In genomic region chr1:26719205-26719604, GRCh38 we compare ENCODE assay signal across 16 cellular contexts. TPM values are rescaled to one million over a fixed set of nuclear protein-coding genes. Genes with fewer than 3 reads are reported as not detected.
DNase-seq lines count a peak whose midpoint lies in the region; ATAC-seq and TF ChIP-seq lines count a peak whose summit lies in the region.
"Had no signal": no experiment of that assay in that cellular context is flagged by ENCODE, and none has a peak within 500 bp of the region (broad histone marks: within the 10 kb centered on the region; RNA-seq: fewer than 3 reads in every experiment).

No MANE protein-coding gene starts in this region.

- H3K4me2 ChIP-seq in osteoblast (ENCODE audit: insufficient read depth, low read length) = no peak overlapping the region
- no peak overlapping the region for H3K4me2 ChIP-seq in Karpas-422 (ENCODE audit: low read depth, low read length, poor library complexity, severe bottlenecking)

- H3K27ac Mint-ChIP-seq in CD4-positive, alpha-beta T cell = peak overlapping the region; percentile 61
- peak overlapping the region; percentile 15 for H3K27ac Mint-ChIP-seq in endothelial cell (ENCODE audit: unreplicated experiment)
- H3K27ac Mint-ChIP-seq: activated CD4-positive, alpha-beta memory T cell treated with anti-CD3 and anti-CD28 coated beads for 36 hours had no signal

- no peaks in the 10 kb centered on the region for H3K9me2 ChIP-seq in Karpas-422 (replicated peaks; ENCODE audit: insufficient read depth, low read length)

- no peak for TF ChIP-seq CTCF in CD4-positive, alpha-beta T cell (IDR thresholded peaks at IDR 0.05)
- TF ChIP-seq CTCF in endothelial cell (IDR thresholded peaks at IDR 0.05; ENCODE audit: unreplicated experiment) = no peak
- peak; percentile 8 for TF ChIP-seq CTCF in osteoblast (IDR thresholded peaks at IDR 0.05; ENCODE audit: extremely low read depth, low read depth, low read length)

- no peak for ATAC-seq in CD4-positive, alpha-beta T cell (ENCODE audit: poor library complexity)
- ATAC-seq in GM18868 (IDR thresholded peaks at IDR 0.05; ENCODE audit: unreplicated experiment) = no peak
- ATAC-seq in HG03135 (IDR thresholded peaks at IDR 0.05; ENCODE audit: unreplicated experiment) = no peak
- ATAC-seq: lower lobe of right lung had no signal

- peaks cover 57% of the 10 kb centered on the region for H3K36me3 Mint-ChIP-seq in CD4-positive, alpha-beta T cell (ENCODE audit: low read depth)
- H3K36me3 Mint-ChIP-seq in endothelial cell (ENCODE audit: low read depth, unreplicated experiment) = peaks cover 8% of the 10 kb centered on the region

- no peak overlapping the region for H3K4me3 Mint-ChIP-seq in CD4-positive, alpha-beta T cell
- H3K4me3 Mint-ChIP-seq in endothelial cell (ENCODE audit: unreplicated experiment) = no peak overlapping the region
- H3K4me3 Mint-ChIP-seq: activated CD4-positive, alpha-beta memory T cell treated with anti-CD3 and anti-CD28 coated beads for 36 hours; central memory CD8-positive, alpha-beta T cell had no signal

- no peaks in the 10 kb centered on the region for H3K27me3 ChIP-seq in CD4-positive, alpha-beta T cell (ENCODE audit: control insufficient read depth, insufficient read depth, low read length)
- H3K27me3 ChIP-seq in osteoblast (ENCODE audit: insufficient read depth, low read length) (no peaks in the 10 kb centered on the region), Karpas-422 (ENCODE audit: low read length) (no peaks in the 10 kb centered on the region)
- H3K27me3 ChIP-seq: testis had no signal

- H3K36me3 ChIP-seq in osteoblast (ENCODE audit: insufficient read depth, low read length) (peaks cover 5% of the 10 kb centered on the region), Karpas-422 (ENCODE audit: insufficient read depth, low read length) (peaks cover 11% of the 10 kb centered on the region; the same call in 1 of the 2 replicates)

- H3K4me1 ChIP-seq in osteoblast (ENCODE audit: insufficient read depth, low read length) = peaks cover 32% of the 10 kb centered on the region
- peaks cover 37% of the 10 kb centered on the region for H3K4me1 ChIP-seq in Karpas-422 (ENCODE audit: low read length)

- no peak overlapping the region for H3K9ac ChIP-seq in Karpas-422 (ENCODE audit: low read length)

- H3K4me3 ChIP-seq in osteoblast (ENCODE audit: insufficient read depth, low read length) = no peak overlapping the region
- H3K4me3 ChIP-seq in Karpas-422 (ENCODE audit: low read length) = no peak overlapping the region
- H3K4me3 ChIP-seq: lower lobe of right lung, testis had no signal

- H4K20me1 ChIP-seq in osteoblast (ENCODE audit: insufficient read depth, low read length) = peaks cover 94% of the 10 kb centered on the region
- peaks cover 42% of the 10 kb centered on the region for H4K20me1 ChIP-seq in Karpas-422 (ENCODE audit: insufficient read depth, low read depth, low read length)

- DNase-seq in CD4-positive, alpha-beta T cell = no peak
- peak; percentile 26 for DNase-seq in OCI-M1 (lab: John Stamatoyannopoulos, UW)
- DNase-seq in endothelial cell (ENCODE audit: low spot score) = no peak
- no peak for DNase-seq in osteoblast (ENCODE audit: insufficient read length, low spot score, missing footprints)
- no peak for DNase-seq in glomerular visceral epithelial cell (ENCODE audit: extremely low spot score)
- DNase-seq in Karpas-422 = no peak
- DNase-seq: activated CD4-positive, alpha-beta memory T cell treated with anti-CD3 and anti-CD28 coated beads for 36 hours; activated gamma-delta T cell treated with Interleukin-2 at 50 U/mL for 16 hours; lower lobe of right lung; NCI-H1105; occipital lobe; testis had no signal

- POLR2A ChIA-PET in CD4-positive, alpha-beta T cell (lab: Charles Lee) = no interaction called here

- H3K27me3 Mint-ChIP-seq in CD4-positive, alpha-beta T cell = no peaks in the 10 kb centered on the region
- peaks cover 4% of the 10 kb centered on the region for H3K27me3 Mint-ChIP-seq in endothelial cell (ENCODE audit: unreplicated experiment)
- H3K27me3 Mint-ChIP-seq: activated CD4-positive, alpha-beta memory T cell treated with anti-CD3 and anti-CD28 coated beads for 36 hours; central memory CD8-positive, alpha-beta T cell had no signal

- H2AFZ ChIP-seq in osteoblast (ENCODE audit: low read length) (no peak overlapping the region), Karpas-422 (ENCODE audit: low read length) (no peak overlapping the region)

- no peak overlapping the region for H3K27ac ChIP-seq in CD4-positive, alpha-beta T cell (ENCODE audit: low read depth, low read length)
- H3K27ac ChIP-seq in osteoblast (ENCODE audit: low read depth, low read length) (no peak overlapping the region), Karpas-422 (ENCODE audit: low read length) (no peak overlapping the region)
- H3K27ac ChIP-seq: epithelial cell of prostate, lower lobe of right lung, testis had no signal

- H3K79me2 ChIP-seq in osteoblast (ENCODE audit: insufficient read depth, low read length) (peaks cover 98% of the 10 kb centered on the region), Karpas-422 (ENCODE audit: low read length) (peaks cover 98% of the 10 kb centered on the region)

- peaks cover 89% of the 10 kb centered on the region for H3K4me1 Mint-ChIP-seq in CD4-positive, alpha-beta T cell (ENCODE audit: low read depth)
- H3K4me1 Mint-ChIP-seq in endothelial cell (ENCODE audit: unreplicated experiment) = peaks cover 73% of the 10 kb centered on the region

- intact Hi-C loops in CD4-positive, alpha-beta T cell (cut with DNase I, micrococcal nuclease) = no loop called here

- CTCF ChIA-PET in CD4-positive, alpha-beta T cell (lab: Charles Lee) = interaction anchor here (0.6 kb wide), 1 partner anchor 56 kb away, joined by 3 read pairs; no protein-coding TSS in a partner anchor

- H3K9me3 Mint-ChIP-seq in CD4-positive, alpha-beta T cell = no peaks in the 10 kb centered on the region
- H3K9me3 Mint-ChIP-seq in endothelial cell (ENCODE audit: unreplicated experiment) = no peaks in the 10 kb centered on the region
- H3K9me3 Mint-ChIP-seq: activated CD4-positive, alpha-beta memory T cell treated with anti-CD3 and anti-CD28 coated beads for 36 hours; central memory CD8-positive, alpha-beta T cell had no signal

- H3K9me3 ChIP-seq in CD4-positive, alpha-beta T cell (ENCODE audit: control insufficient read depth, low read length) = no peaks in the 10 kb centered on the region
- H3K9me3 ChIP-seq in osteoblast (ENCODE audit: low read depth, low read length) (no peaks in the 10 kb centered on the region), Karpas-422 (ENCODE audit: low read length) (no peaks in the 10 kb centered on the region)
- H3K9me3 ChIP-seq: lower lobe of right lung, testis had no signal

RNA-seq across cellular contexts. Expression of gene ARID1A, which starts 23.4 kb away (rescaled TPM):
- 100 to 1,000 TPM; 102 to 103 TPM for total RNA-seq in CD4-positive, alpha-beta T cell
- total RNA-seq in endothelial cell (ENCODE audit: unreplicated experiment) (115 TPM), osteoblast (22.8 and 23.6 TPM in 2 replicates)
- total RNA-seq in Karpas-422 (2014; rRNA removed; shearing (Covaris generic); ENCODE audit: low replicate concordance) = 55.8 and 73.1 TPM in 2 replicates
